ENCODE assay signal across 9 cellular contexts in the genomic region with DNA sequence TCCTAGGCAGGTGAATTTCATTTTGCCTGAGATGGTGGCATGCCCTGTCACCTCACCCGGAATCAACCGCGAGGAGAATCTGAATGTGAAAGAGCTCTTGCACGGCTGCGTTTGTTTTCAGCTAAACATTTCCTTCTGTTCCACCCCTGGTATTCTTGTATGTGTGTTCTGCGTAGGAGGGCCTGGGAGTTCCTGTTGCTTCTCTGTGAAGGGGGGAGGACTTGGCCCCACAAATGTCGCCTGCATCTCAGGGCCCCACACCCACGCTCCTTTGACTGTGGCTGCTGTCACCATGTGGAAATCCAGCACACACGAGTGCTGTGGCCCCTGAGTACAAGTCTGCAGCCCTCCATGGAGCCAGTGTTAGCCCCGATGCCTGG. TPM values are rescaled to one million over a fixed set of nuclear protein-coding genes. Genes with fewer than 3 reads are reported as not detected.
DNase-seq lines count a peak whose midpoint lies in the region; ATAC-seq, FAIRE-seq and TF ChIP-seq lines count a peak whose summit lies in the region.
"Had no signal": no experiment of that assay in that cellular context is flagged by ENCODE, and none has a peak within 500 bp of the region (broad histone marks: within the 10 kb centered on the region; RNA-seq: fewer than 3 reads in every experiment).

No MANE protein-coding gene starts in this region.

- FAIRE-seq in urothelium cell line (lab: Jason Lieb, UNC), result no peak
- FAIRE-seq: endometrium had no signal

- H3K4me3 ChIP-seq in psoas muscle, result no peak overlapping the region

- peaks cover 4% of the 10 kb centered on the region for H3K4me1 ChIP-seq in psoas muscle

- DNase-seq in activated T-helper 9 cell treated with anti-CD3 and anti-CD28 coated beads, Interleukin-2, amount 50 U/mL, for 16 hours (ENCODE audit: low read depth), result peak; percentile 51
- DNase-seq in psoas muscle (no peak), urothelium cell line (ENCODE audit: low spot score) (no peak), HK-2 (ENCODE audit: unreplicated experiment) (no peak), iPS-NIHi11 (ENCODE audit: low spot score) (no peak), NCI-H2107 treated with DMSO at 0.1 percent for 48 hours (lab: John Stamatoyannopoulos, UW; ENCODE audit: unreplicated experiment) (no peak)

- no peak for TF ChIP-seq CTCF in psoas muscle (IDR thresholded peaks at IDR 0.05)

- no peaks in the 10 kb centered on the region for H3K27me3 ChIP-seq in psoas muscle (ENCODE audit: insufficient read depth in 3 of 3, low read length in 2 of 3)

- intact Hi-C loops in psoas muscle (cut with DNase I), result no loop called here

- 63 to 80% (median 69%) methylated on average over 9 to 10 of the region's 10 CpGs for WGBS in psoas muscle, 3 donors

- H3K9me3 ChIP-seq in psoas muscle, result no peaks in the 10 kb centered on the region

- H3K27ac ChIP-seq in psoas muscle, result peak overlapping the region; percentile 16

- H3K36me3 ChIP-seq in psoas muscle (ENCODE audit: insufficient read depth in 1 of 2, low read depth in 1 of 2), result no peaks in the 10 kb centered on the region

- ATAC-seq in GM18870 (IDR thresholded peaks at IDR 0.05; ENCODE audit: unreplicated experiment), result peak; percentile 37
- peak; percentile 37 for ATAC-seq in HG03457 (IDR thresholded peaks at IDR 0.05; ENCODE audit: unreplicated experiment)
- ATAC-seq in psoas muscle, result peak in 1 of 4 donors; percentile 3

RNA-seq across cellular contexts. Expression of a gene that starts 45.8 kb away (rescaled TPM):
- 10 to 100 TPM; 48.7 to 75.9 (median 74.4) TPM for total RNA-seq in psoas muscle
- 10 to 100 TPM in 2 of 3 donors, 1 to 10 TPM in 1; 4.1 to 53.8 (median 19.9) TPM for polyA plus RNA-seq in psoas muscle
